In genomic region chr13:76816394-76816793, GRCh38 we compare ENCODE assay signal across 22 cellular contexts.
A peak's percentile ranks its signal among the peaks of the same experiment; 100 is the strongest.
DNase-seq lines count a peak whose midpoint lies in the region; ATAC-seq, FAIRE-seq and TF ChIP-seq lines count a peak whose summit lies in the region.
"Had no signal": no experiment of that assay in that cellular context is flagged by ENCODE, and none has a peak within 500 bp of the region (broad histone marks: within the 10 kb centered on the region; RNA-seq: fewer than 3 reads in every experiment).

No MANE protein-coding gene starts in this region.

- no peak overlapping the region for H3K27ac ChIP-seq in small intestine (ENCODE audit: low read depth in 1 of 2, low read length in 1 of 2)
- no peak overlapping the region for H3K27ac ChIP-seq in CD4-positive, alpha-beta T cell (ENCODE audit: low read depth, low read length)
- H3K27ac ChIP-seq: neutrophil, right lobe of liver, transverse colon had no signal

- H3K36me3 Mint-ChIP-seq in CD4-positive, alpha-beta T cell (ENCODE audit: low read depth) = no peaks in the 10 kb centered on the region
- H3K36me3 Mint-ChIP-seq: CD4-positive, CD25-positive, alpha-beta regulatory T cell had no signal

- intact Hi-C loops in CD4-positive, alpha-beta T cell (cut with DNase I, micrococcal nuclease) = no loop called here

- H3K4me3 ChIP-seq in small intestine (ENCODE audit: low read depth in 1 of 2, low read length in 2 of 2) = no peak overlapping the region
- H3K4me3 ChIP-seq: right lobe of liver, transverse colon had no signal

- H3K9me3 ChIP-seq in small intestine (ENCODE audit: control insufficient read depth, low read depth) = no peaks in the 10 kb centered on the region
- H3K9me3 ChIP-seq in CD4-positive, alpha-beta T cell (ENCODE audit: control insufficient read depth, low read length) = no peaks in the 10 kb centered on the region
- H3K9me3 ChIP-seq: neutrophil, right lobe of liver, transverse colon had no signal

- CTCF ChIA-PET in CD4-positive, alpha-beta T cell (lab: Charles Lee) = no interaction called here

- H3K9me3 Mint-ChIP-seq in CD4-positive, alpha-beta T cell = no peaks in the 10 kb centered on the region
- H3K9me3 Mint-ChIP-seq: CD4-positive, CD25-positive, alpha-beta regulatory T cell had no signal

- H3K4me3 Mint-ChIP-seq in CD4-positive, alpha-beta T cell = no peak overlapping the region
- H3K4me3 Mint-ChIP-seq: CD4-positive, CD25-positive, alpha-beta regulatory T cell had no signal

- H3K27ac Mint-ChIP-seq in CD4-positive, alpha-beta T cell = no peak overlapping the region
- H3K27ac Mint-ChIP-seq: CD4-positive, CD25-positive, alpha-beta regulatory T cell had no signal

- no peaks in the 10 kb centered on the region for H3K4me1 ChIP-seq in small intestine (ENCODE audit: control insufficient read depth in 2 of 2, insufficient read depth in 1 of 2, low read depth in 1 of 2, low read length in 1 of 2)
- H3K4me1 ChIP-seq: right lobe of liver had no signal

- H3K27me3 Mint-ChIP-seq in CD4-positive, alpha-beta T cell = peaks cover 57% of the 10 kb centered on the region

- TF ChIP-seq CTCF in CD4-positive, alpha-beta T cell (IDR thresholded peaks at IDR 0.05) = no peak

- H3K27me3 ChIP-seq in small intestine (ENCODE audit: control insufficient read depth in 2 of 2, insufficient read depth in 2 of 2, low read length in 2 of 2) = no peaks in the 10 kb centered on the region
- H3K27me3 ChIP-seq in CD4-positive, alpha-beta T cell (ENCODE audit: control insufficient read depth, insufficient read depth, low read length) = peaks cover 23% of the 10 kb centered on the region
- H3K27me3 ChIP-seq: right lobe of liver, transverse colon had no signal

- POLR2A ChIA-PET in CD4-positive, alpha-beta T cell (lab: Charles Lee) = no interaction called here

- ATAC-seq in GM21515 (IDR thresholded peaks at IDR 0.05; ENCODE audit: unreplicated experiment) (peak; percentile 61), HG03565 (IDR thresholded peaks at IDR 0.05; ENCODE audit: unreplicated experiment) (peak; percentile 37), HG02759 (IDR thresholded peaks at IDR 0.05; ENCODE audit: unreplicated experiment) (no peak)
- ATAC-seq in CD4-positive, alpha-beta T cell (ENCODE audit: poor library complexity) = no peak
- ATAC-seq: activated CD4-positive, CD25-positive, alpha-beta regulatory T cell treated with anti-CD3 and anti-CD28 coated beads, Interleukin-2, amount 50 U/mL, for 24 hours; right lobe of liver had no signal

- FAIRE-seq in small intestine (lab: Jason Lieb, UNC) = no peak
- FAIRE-seq: GM18507, RCC 7860 had no signal

- 70 to 82% (median 74%) methylated on average over 5 of the region's 5 CpGs for WGBS in small intestine, 3 donors

- H3K36me3 ChIP-seq in small intestine (ENCODE audit: control insufficient read depth in 2 of 2, insufficient read depth in 2 of 2, low read length in 2 of 2) = no peaks in the 10 kb centered on the region
- H3K36me3 ChIP-seq: neutrophil, right lobe of liver, transverse colon had no signal

- DNase-seq in NCI-H748 (lab: John Stamatoyannopoulos, UW; ENCODE audit: unreplicated experiment) (peak; percentile 42), NCI-H748 treated with DMSO at 0.1 percent for 48 hours (lab: John Stamatoyannopoulos, UW) (no peak), cerebellar nuclear complex (lab: John Stamatoyannopoulos, UW) (peak; percentile 18 to 27), small intestine (no peak)
- no peak for DNase-seq in CD4-positive, alpha-beta T cell
- DNase-seq: 8988T; CD4-positive, CD25-positive, alpha-beta regulatory T cell; erythroblast; glutamatergic neuron; islet precursor cell; NCI-H1092 treated with DMSO at 0.1 percent for 48 hours; NCI-H524 treated with DMSO at 0.1 percent for 48 hours; right lobe of liver; stimulated activated CD4-positive, alpha-beta T cell treated with anti-CD3 and anti-CD28 coated beads, Interleukin-4, amount 100 ng/mL, for 4 hours; transverse colon had no signal

- no peaks in the 10 kb centered on the region for H3K4me1 Mint-ChIP-seq in CD4-positive, alpha-beta T cell (ENCODE audit: low read depth)
- H3K4me1 Mint-ChIP-seq: CD4-positive, CD25-positive, alpha-beta regulatory T cell had no signal

Comparison
In these comparisons a context has a peak if more than half of its experiments do, and no peak if none do; other contexts are left out.
1. DNase-seq: peak in NCI-H748 (single experiment) and cerebellar nuclear complex (2 of 2); none in NCI-H748 treated with DMSO at 0.1 percent for 48 hours (single experiment), small intestine (single experiment) and CD4-positive, alpha-beta T cell (0 of 10).
2. ATAC-seq: peak in GM21515 (single experiment) and HG03565 (single experiment); none in HG02759 (single experiment) and CD4-positive, alpha-beta T cell (single experiment).